Comparison of ENCODE assay signal across 19 cellular contexts in genomic region chr5:143770430-143770829, GRCh38. TPM values are rescaled to one million over a fixed set of nuclear protein-coding genes. Genes with fewer than 3 reads are reported as not detected.
DNase-seq lines count a peak whose midpoint lies in the region; ATAC-seq, FAIRE-seq and TF ChIP-seq lines count a peak whose summit lies in the region.
"Had no signal": no experiment of that assay in that cellular context is flagged by ENCODE, and none has a peak within 500 bp of the region (broad histone marks: within the 10 kb centered on the region; RNA-seq: fewer than 3 reads in every experiment).

No MANE protein-coding gene starts in this region.

- H3K4ac ChIP-seq in mesendoderm (ENCODE audit: low read depth, low read length), result no peak overlapping the region

- in situ Hi-C loops in GM23248 (cut with MboI), result no loop called here
- in situ Hi-C loops in K562 (cut with MboI), result no loop called here

- TF ChIP-seq RAD21 in K562 (CRISPR knock-in tag; conservative IDR thresholded peaks at IDR 0.05 in 1 of 2, IDR thresholded peaks at IDR 0.05 in 1 of 2), result no peak

- no peak for TF ChIP-seq POLR2A in K562 (conservative IDR thresholded peaks at IDR 0.05)

- no peak overlapping the region for H2BK15ac ChIP-seq in mesendoderm (replicated peaks; ENCODE audit: low read depth)

- H3K79me2 ChIP-seq in GM23248 (ENCODE audit: insufficient read depth), result no peaks in the 10 kb centered on the region
- no peaks in the 10 kb centered on the region for H3K79me2 ChIP-seq in K562 (ENCODE audit: control insufficient read depth, insufficient read depth, low read length)
- no peaks in the 10 kb centered on the region for H3K79me2 ChIP-seq in mesendoderm (ENCODE audit: control insufficient read depth, insufficient read depth, low read length)

- H3K56ac ChIP-seq in mesendoderm (ENCODE audit: low read length), result no peak overlapping the region

- no peak overlapping the region for H2BK5ac ChIP-seq in mesendoderm (ENCODE audit: low read length)

- no TSS peak for BruUV-seq in K562 (replicated peaks; lab: Mats Ljungman, UMichigan)

- TF ChIP-seq EP300 in K562 (IDR thresholded peaks at IDR 0.05; ENCODE audit: low read length), result no peak

- H3K23ac ChIP-seq in mesendoderm (ENCODE audit: low read length), result no peak overlapping the region

- H3K27me3 ChIP-seq in GM23248 (replicated peaks; ENCODE audit: insufficient read depth) (no peaks in the 10 kb centered on the region), K562 (ENCODE audit: control insufficient read depth in 2 of 2, insufficient read depth in 2 of 2, low read length in 2 of 2) (no peaks in the 10 kb centered on the region), mesendoderm (ENCODE audit: insufficient read depth, low read length, poor library complexity) (no peaks in the 10 kb centered on the region)
- H3K27me3 ChIP-seq: BE2C had no signal

- H2AK5ac ChIP-seq in mesendoderm (ENCODE audit: low read length), result no peak overlapping the region

- DNase-seq in GM23248 (no peak), K562 (ENCODE audit: extremely low read depth in 1 of 4, low spot score in 3 of 4) (no peak), mesendoderm (peak; percentile 55), NCI-H1092 treated with DMSO at 0.1 percent for 48 hours (lab: John Stamatoyannopoulos, UW) (no peak), cerebellum (ENCODE audit: low spot score) (no peak)
- DNase-seq: ACHN; BE2C; Calu3; CD8-positive, alpha-beta T cell; DMS79 treated with DMSO at 0.1 percent for 48 hours; EL had no signal

- H3K9me2 ChIP-seq in GM23248 (ENCODE audit: insufficient read depth), result no peaks in the 10 kb centered on the region

- intact Hi-C loops in K562 (cut with micrococcal nuclease), result no loop called here

- H3K9ac ChIP-seq in GM23248 (no peak overlapping the region), K562 (ENCODE audit: insufficient read depth in 1 of 2, low read depth in 2 of 2, low read length in 2 of 2) (no peak overlapping the region), mesendoderm (ENCODE audit: low read length) (no peak overlapping the region)

- H3K4me1 ChIP-seq in GM23248 (ENCODE audit: insufficient read depth), result peaks cover 32% of the 10 kb centered on the region
- H3K4me1 ChIP-seq in K562 (replicated peaks in 1 of 2; ENCODE audit: control insufficient read depth in 2 of 2, insufficient read depth in 2 of 2, low read length in 2 of 2), result no peaks in the 10 kb centered on the region
- H3K4me1 ChIP-seq in mesendoderm (ENCODE audit: control insufficient read depth, low read depth, low read length), result peaks cover 2% of the 10 kb centered on the region
- H3K4me1 ChIP-seq: BE2C, HAP-1 had no signal

- no peak overlapping the region for H3K4me3 ChIP-seq in GM23248
- H3K4me3 ChIP-seq in K562, result no peak overlapping the region
- no peak overlapping the region for H3K4me3 ChIP-seq in mesendoderm (ENCODE audit: low read length)
- H3K4me3 ChIP-seq: GM12878, HAP-1 had no signal

- ATAC-seq in K562 (no peak), GM18870 (IDR thresholded peaks at IDR 0.05; ENCODE audit: unreplicated experiment) (no peak)
- ATAC-seq: CD8-positive, alpha-beta T cell; GM12878 had no signal

- H3K9me3 ChIP-seq in GM23248 (ENCODE audit: low read depth) (no peaks in the 10 kb centered on the region), K562 (replicated peaks; ENCODE audit: control insufficient read depth, insufficient read depth, low read depth, low read length) (no peaks in the 10 kb centered on the region)
- H3K9me3 ChIP-seq: BE2C, HAP-1 had no signal

- no peaks in the 10 kb centered on the region for H3F3A ChIP-seq in GM23248 (ENCODE audit: insufficient read depth)

- no peaks in the 10 kb centered on the region for H3K79me1 ChIP-seq in mesendoderm (ENCODE audit: low read length)

- TF ChIP-seq CTCF in K562 (IDR thresholded peaks at IDR 0.05 in 2 of 3, conservative IDR thresholded peaks at IDR 0.05 in 1 of 3; ENCODE audit: insufficient read depth in 2 of 3, low read depth in 1 of 3, low read length in 3 of 3), result no peak

- POLR2A ChIA-PET in K562 (lab: Yijun Ruan, JAX), result no interaction called here

- H3K27ac ChIP-seq in GM23248 (no peak overlapping the region), K562 (ENCODE audit: extremely low read depth, low read depth, low read length) (no peak overlapping the region), mesendoderm (ENCODE audit: low read depth, low read length) (no peak overlapping the region)

- CTCF ChIA-PET in K562 (lab: Yijun Ruan, JAX; ENCODE audit: low intra/inter-chr PET ratio), result no interaction called here

- H3K36me3 ChIP-seq in GM23248 (ENCODE audit: low read depth) (no peaks in the 10 kb centered on the region), K562 (ENCODE audit: control insufficient read depth, insufficient read depth, low read length) (no peaks in the 10 kb centered on the region), mesendoderm (ENCODE audit: control insufficient read depth, insufficient read depth, low read length) (no peaks in the 10 kb centered on the region)
- H3K36me3 ChIP-seq: BE2C, HAP-1 had no signal

- FAIRE-seq in K562 (lab: Jason Lieb, UNC), result no peak
- FAIRE-seq: A204.1, GM12878 had no signal

- H3K4me2 ChIP-seq in GM23248 (ENCODE audit: unreplicated experiment), result no peak overlapping the region
- H3K4me2 ChIP-seq in K562 (ENCODE audit: insufficient read depth, low read length), result no peak overlapping the region
- no peak overlapping the region for H3K4me2 ChIP-seq in mesendoderm (ENCODE audit: low read length)

- no peak overlapping the region for H4K8ac ChIP-seq in mesendoderm (ENCODE audit: low read depth, low read length)

- H3K9me1 ChIP-seq in K562 (ENCODE audit: control insufficient read depth, insufficient read depth, low read length), result no peaks in the 10 kb centered on the region

- H4K20me1 ChIP-seq in GM23248 (ENCODE audit: insufficient read depth) (no peaks in the 10 kb centered on the region), K562 (replicated peaks; ENCODE audit: control insufficient read depth, insufficient read depth, low read length) (no peaks in the 10 kb centered on the region)

- no peak overlapping the region for H4K5ac ChIP-seq in mesendoderm (ENCODE audit: low read length)

- H2AFZ ChIP-seq in GM23248, result peak overlapping the region; percentile 73; the same call in 1 of the 2 replicates
- H2AFZ ChIP-seq in K562 (ENCODE audit: low read depth, low read length), result no peak overlapping the region

- no peak overlapping the region for H2BK120ac ChIP-seq in mesendoderm (ENCODE audit: low read depth, low read length)

- no peak overlapping the region for H3K18ac ChIP-seq in mesendoderm (ENCODE audit: low read length)

- WGBS in GM23248 (ENCODE audit: low coverage in 1 of 2, low lambda C conversion rate in 2 of 2, missing lambda C conversion rate in 2 of 2), 2 experiments, result 80 to 84% methylated on average over 3 of the region's 3 CpGs
- 0% methylated on average over 3 of the region's 3 CpGs for WGBS in K562 (ENCODE audit: insufficient coverage, low coverage, missing lambda C conversion rate)
- no CpG with 5 or more reads among the region's 3 CpGs for WGBS in mesendoderm (ENCODE audit: extremely low coverage, insufficient coverage, low lambda C conversion rate)

TF ChIP-seq in K562, 482 proteins besides CTCF, POLR2A, EP300 and RAD21:
- TF ChIP-seq NFIX (CRISPR knock-in tag; IDR thresholded peaks at IDR 0.05; ENCODE audit: low read depth), result no peak
- TF ChIP-seq CBFA2T3 (IDR thresholded peaks at IDR 0.05), result 0 out of 2 replicates have a peak, but pooled peaks have one; percentile 6
- no peak for TF ChIP-seq STAG1 (CRISPR knock-in tag; IDR thresholded peaks at IDR 0.05; ENCODE audit: borderline replicate concordance)
- TF ChIP-seq MAFK (IDR thresholded peaks at IDR 0.05; ENCODE audit: low read length), result no peak
- no peak for TF ChIP-seq MED1 (CRISPR knock-in tag; IDR thresholded peaks at IDR 0.05; ENCODE audit: borderline replicate concordance)
- TF ChIP-seq ELF1 (tag; IDR thresholded peaks at IDR 0.05), result no peak

RNA-seq across cellular contexts. Expression of gene HMHB1, which starts 41.5 kb away (rescaled TPM):
- total RNA-seq in GM23248 (2014; rRNA removed; shearing (Covaris generic)), result not detected in 2 replicates
- polyA plus RNA-seq in GM23248 (2016; fragmentation: Nextera tagmentation; extraction: Ambion mirVana), result not detected in 2 replicates
- total RNA-seq in K562 (2011; cell fraction: chromatin; rRNA removed; ENCODE audit: low replicate concordance), result not detected in 2 replicates
- total RNA-seq in K562 (2011; cell fraction: nucleolus; rRNA removed), result not detected in 2 replicates
- not detected in 2 replicates for total RNA-seq in K562 (2011; cell fraction: nucleoplasm; rRNA removed)
- not detected in 2 replicates for total RNA-seq in K562 (2014; rRNA removed)
- not detected in 2 replicates for total RNA-seq in K562 (2014; rRNA removed; fragmentation: Illumina TruSeq; extraction: Trizol)
- not detected in 2 replicates for total RNA-seq in K562 (2015; rRNA removed; fragmentation: Illumina TruSeq; extraction: Trizol)
- total RNA-seq in K562 (2021), result not detected in 2 replicates
- not detected in 2 replicates for polyA plus RNA-seq in K562 (2011; rRNA removed)
- polyA plus RNA-seq in K562 (2011; cell fraction: cytosol; rRNA removed), result not detected in 2 replicates
- polyA plus RNA-seq in K562 (2011; cell fraction: nucleus; rRNA removed), result not detected in 2 replicates
- not detected in 2 replicates for polyA plus RNA-seq in K562 (2012)
- not detected in 2 replicates for polyA plus RNA-seq in K562 (2014; fragmentation: Illumina TruSeq; extraction: Trizol)
- polyA plus RNA-seq in K562 (2014; fragmentation: Nextera tagmentation; extraction: Ambion mirVana), result not detected
- not detected in 2 replicates for polyA plus RNA-seq in K562 (2014; rRNA removed)
- polyA minus RNA-seq in K562 (2011; rRNA and poly(A)+ RNA removed), result not detected in 2 replicates
- not detected in 2 replicates for polyA minus RNA-seq in K562 (2011; cell fraction: cytosol; rRNA and poly(A)+ RNA removed)
- polyA minus RNA-seq in K562 (2011; cell fraction: nucleus; rRNA and poly(A)+ RNA removed), result not detected in 2 replicates
- polyA plus RNA-seq in mesendoderm (2013, experiment 1 of 2), result not detected
- polyA plus RNA-seq in mesendoderm (2013, experiment 2 of 2), result not detected
- not detected for total RNA-seq in cerebellum
- total RNA-seq: Calu3; CD8-positive, alpha-beta T cell; G401; H4; HT-29 had no signal
- polyA plus RNA-seq: CD14-positive monocyte had no signal
